8 cellular contexts compared by ENCODE assay signal in the genomic region with DNA sequence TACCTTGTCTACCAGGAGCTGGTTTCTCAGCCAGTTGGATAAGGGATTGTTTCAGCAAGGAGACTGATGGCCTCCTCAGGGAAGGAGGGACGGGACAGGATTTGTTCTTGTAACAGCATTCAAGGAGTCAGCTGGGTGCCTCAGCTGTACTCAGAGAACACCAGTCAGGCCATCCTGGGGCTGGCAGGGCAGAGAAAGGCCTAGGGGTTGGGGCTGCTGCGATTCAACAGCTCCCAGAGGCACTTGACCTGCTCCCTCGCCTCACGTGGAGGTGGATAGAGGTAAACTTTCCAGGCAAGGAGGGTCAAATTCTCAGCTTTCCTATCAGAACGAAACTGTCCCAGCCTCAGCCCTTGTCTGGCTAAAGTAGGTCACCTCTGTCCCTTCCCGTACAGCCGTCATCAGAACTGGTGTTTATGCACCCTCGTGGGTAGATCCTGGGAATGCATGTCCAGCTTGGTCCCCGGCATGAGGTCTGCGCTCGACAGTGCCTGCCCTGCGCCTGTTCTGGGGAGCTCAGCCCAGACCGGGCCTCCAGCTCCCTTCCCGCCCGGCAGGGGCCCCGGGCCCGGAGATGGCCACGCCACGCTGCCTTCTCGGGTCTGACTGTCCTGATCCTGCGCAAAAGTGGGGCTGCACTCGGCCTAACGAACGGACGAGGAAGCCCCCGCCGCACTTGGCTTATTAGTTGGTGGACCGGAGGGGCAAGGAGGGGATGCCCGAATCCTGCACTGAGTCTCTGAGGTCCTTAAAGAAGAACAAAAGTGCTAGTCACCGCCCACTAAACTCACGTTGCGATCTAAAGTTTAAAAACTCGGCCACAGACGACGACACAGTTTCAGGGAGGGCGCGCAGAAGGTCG. TPM values are rescaled to one million over a fixed set of nuclear protein-coding genes. Genes with fewer than 3 reads are reported as not detected.
A peak's percentile ranks its signal among the peaks of the same experiment; 100 is the strongest.
DNase-seq lines count a peak whose midpoint lies in the region; ATAC-seq and TF ChIP-seq lines count a peak whose summit lies in the region.

No MANE protein-coding gene starts in this region.

- intact Hi-C loops in natural killer cell (cut with micrococcal nuclease): loop anchor here (1.0 kb wide), 1 partner anchor 18 kb away; no protein-coding TSS in a partner anchor

- POLR2A ChIA-PET in activated CD8-positive, alpha-beta T cell treated with anti-CD3 and anti-CD28 coated beads, Interleukin-2, amount 10 ng/mL, durations not matched to agents 7 days and 5 days (lab: Charles Lee): interaction anchor here (0.6 to 6.8 kb wide), 25 partner anchors 9 to 497 kb away, joined by 3 to 188 read pairs (median 5); a partner anchor contains a TSS

- H3K36me3 Mint-ChIP-seq in activated CD8-positive, alpha-beta T cell treated with anti-CD3 and anti-CD28 coated beads, Interleukin-2, amount 10 ng/mL, durations not matched to agents 7 days and 5 days (ENCODE audit: low read depth): peaks cover 37% of the 10 kb centered on the region
- no peaks in the 10 kb centered on the region for H3K36me3 Mint-ChIP-seq in natural killer cell

- H3K4me3 Mint-ChIP-seq in activated CD8-positive, alpha-beta T cell treated with anti-CD3 and anti-CD28 coated beads, Interleukin-2, amount 10 ng/mL, durations not matched to agents 7 days and 5 days: peak overlapping the region; percentile 98
- peak overlapping the region; percentile 96 for H3K4me3 Mint-ChIP-seq in natural killer cell

- no peaks in the 10 kb centered on the region for H3K27me3 Mint-ChIP-seq in activated CD8-positive, alpha-beta T cell treated with anti-CD3 and anti-CD28 coated beads, Interleukin-2, amount 10 ng/mL, durations not matched to agents 7 days and 5 days (ENCODE audit: low read depth)
- H3K27me3 Mint-ChIP-seq in natural killer cell (ENCODE audit: low read depth in 2 of 2): no peaks in the 10 kb centered on the region

- ATAC-seq in GM18870 (IDR thresholded peaks at IDR 0.05; ENCODE audit: unreplicated experiment) (peak; percentile 15), HG03280 (IDR thresholded peaks at IDR 0.05; ENCODE audit: unreplicated experiment) (peak; percentile 33), natural killer cell (peak; percentile 43 to 65 (median 54))
- peak; percentile 48 for ATAC-seq in activated CD8-positive, alpha-beta T cell treated with anti-CD3 and anti-CD28 coated beads, Interleukin-2, amount 10 ng/mL, durations not matched to agents 7 days and 5 days

- H3K9me3 Mint-ChIP-seq in activated CD8-positive, alpha-beta T cell treated with anti-CD3 and anti-CD28 coated beads, Interleukin-2, amount 10 ng/mL, durations not matched to agents 7 days and 5 days (ENCODE audit: insufficient read depth): no peaks in the 10 kb centered on the region
- no peaks in the 10 kb centered on the region for H3K9me3 Mint-ChIP-seq in natural killer cell

- TF ChIP-seq CTCF in AG09309 (IDR thresholded peaks at IDR 0.05; ENCODE audit: control insufficient read depth, insufficient read depth, low read depth, low read length, missing control alignments) (no peak), natural killer cell (IDR thresholded peaks at IDR 0.05) (no peak)

- peak overlapping the region; percentile 99 for H3K27ac Mint-ChIP-seq in activated CD8-positive, alpha-beta T cell treated with anti-CD3 and anti-CD28 coated beads, Interleukin-2, amount 10 ng/mL, durations not matched to agents 7 days and 5 days
- H3K27ac Mint-ChIP-seq in natural killer cell: peak overlapping the region; percentile 93 to 96

- H3K4me3 ChIP-seq in AG09309 (ENCODE audit: control insufficient read depth, low read depth, low read length): peak overlapping the region; percentile 93

- DNase-seq in AG09309 (ENCODE audit: low read depth) (no peak), fibroblast of peridontal ligament (ENCODE audit: extremely low read depth) (peak; percentile 13), natural killer cell (no peak), NCI-H2227 treated with DMSO at 0.1 percent for 48 hours (lab: John Stamatoyannopoulos, UW) (no peak), activated gamma-delta T cell treated with Interleukin-2 at 50 U/mL for 16 hours (no peak)
- peak; percentile 27 for DNase-seq in activated CD8-positive, alpha-beta T cell treated with anti-CD3 and anti-CD28 coated beads, Interleukin-2, amount 10 ng/mL, durations not matched to agents 7 days and 5 days

- CTCF ChIA-PET in activated CD8-positive, alpha-beta T cell treated with anti-CD3 and anti-CD28 coated beads, Interleukin-2, amount 10 ng/mL, durations not matched to agents 7 days and 5 days (lab: Charles Lee): interaction anchor here (1.0 to 4.4 kb wide), 15 partner anchors 7 to 141 kb away, joined by 3 to 50 read pairs (median 5); a partner anchor contains a TSS

- H3K4me1 Mint-ChIP-seq in activated CD8-positive, alpha-beta T cell treated with anti-CD3 and anti-CD28 coated beads, Interleukin-2, amount 10 ng/mL, durations not matched to agents 7 days and 5 days (ENCODE audit: low read depth): peaks cover 36% of the 10 kb centered on the region
- H3K4me1 Mint-ChIP-seq in natural killer cell: peaks cover 20 to 36% of the 10 kb centered on the region in 2 donors

RNA-seq across cellular contexts. Expression of a gene that starts 0.8 kb away (rescaled TPM):
- total RNA-seq in activated CD8-positive, alpha-beta T cell treated with anti-CD3 and anti-CD28 coated beads, Interleukin-2, amount 10 ng/mL, durations not matched to agents 7 days and 5 days: 10 to 100 TPM; 20.3 to 20.9 TPM
- total RNA-seq in natural killer cell: 10 to 100 TPM; 16.4 to 22.1 (median 16.7) TPM

RNA-seq across cellular contexts. Expression of a gene that starts 33.2 kb away (rescaled TPM):
- 10 to 100 TPM; 93.0 to 93.7 TPM for total RNA-seq in activated CD8-positive, alpha-beta T cell treated with anti-CD3 and anti-CD28 coated beads, Interleukin-2, amount 10 ng/mL, durations not matched to agents 7 days and 5 days
- 100 to 1,000 TPM; 101 to 106 (median 105) TPM for total RNA-seq in natural killer cell

Comparison
In these comparisons a context has a peak if more than half of its experiments do, and no peak if none do; other contexts are left out.
1. DNase-seq: peak in activated CD8-positive, alpha-beta T cell treated with anti-CD3 and anti-CD28 coated beads, Interleukin-2, amount 10 ng/mL, durations not matched to agents 7 days and 5 days (single experiment) and fibroblast of peridontal ligament (single experiment); none in AG09309 (single experiment), natural killer cell (single experiment), NCI-H2227 treated with DMSO at 0.1 percent for 48 hours (single experiment) and activated gamma-delta T cell treated with Interleukin-2 at 50 U/mL for 16 hours (single experiment).
2. Peak in every context shown above with its lines, with median percentiles within 50 percentile points of each other: ATAC-seq.